In the genomic region with DNA sequence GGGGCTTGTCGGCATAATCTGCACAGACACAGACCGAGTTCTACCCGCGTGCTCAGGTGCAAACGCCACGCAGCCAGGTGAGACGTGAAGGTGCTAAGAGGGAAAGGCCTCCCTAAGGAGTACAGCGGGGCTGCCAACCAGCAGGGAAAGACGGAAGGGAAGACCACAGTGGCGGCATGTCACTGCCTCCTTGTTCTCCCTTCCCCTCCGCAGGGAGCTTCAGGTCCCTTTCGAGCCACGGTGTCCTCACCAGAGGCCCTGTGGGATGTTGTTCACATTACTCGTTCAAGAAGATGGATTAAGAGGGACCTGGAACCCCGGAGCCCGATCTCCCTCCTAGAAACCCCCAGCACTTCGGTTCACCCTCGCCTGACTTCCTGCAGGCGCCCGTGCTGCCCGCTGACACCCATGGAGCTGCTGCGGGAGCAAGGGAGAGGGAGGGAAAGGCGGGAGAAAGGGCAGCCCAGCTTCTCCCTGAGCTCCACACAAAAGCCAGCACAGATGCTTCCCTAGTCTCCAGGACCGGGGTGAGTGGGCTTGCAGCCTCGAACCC, we compare ENCODE assay signal across 1 cellular context.
TF ChIP-seq lines count a peak whose summit lies in the region.

No MANE protein-coding gene starts in this region.

TF ChIP-seq in GM12878, 131 proteins besides CTCF, POLR2A, EP300 and RAD21:
- no peak for TF ChIP-seq ZNF274 (IDR thresholded peaks at IDR 0.05; ENCODE audit: insufficient read depth, insufficient read length)
- TF ChIP-seq BACH1 (IDR thresholded peaks at IDR 0.05; ENCODE audit: borderline replicate concordance), result no peak
- TF ChIP-seq TARDBP (IDR thresholded peaks at IDR 0.05; ENCODE audit: borderline replicate concordance), result no peak
- no peak for TF ChIP-seq NFIC (IDR thresholded peaks at IDR 0.05; ENCODE audit: low read depth, low read length)
- no peak for TF ChIP-seq ZNF217 (IDR thresholded peaks at IDR 0.05)
- no peak for TF ChIP-seq RUNX3 (IDR thresholded peaks at IDR 0.05; ENCODE audit: low read length)
- TF ChIP-seq, protein P1, sequence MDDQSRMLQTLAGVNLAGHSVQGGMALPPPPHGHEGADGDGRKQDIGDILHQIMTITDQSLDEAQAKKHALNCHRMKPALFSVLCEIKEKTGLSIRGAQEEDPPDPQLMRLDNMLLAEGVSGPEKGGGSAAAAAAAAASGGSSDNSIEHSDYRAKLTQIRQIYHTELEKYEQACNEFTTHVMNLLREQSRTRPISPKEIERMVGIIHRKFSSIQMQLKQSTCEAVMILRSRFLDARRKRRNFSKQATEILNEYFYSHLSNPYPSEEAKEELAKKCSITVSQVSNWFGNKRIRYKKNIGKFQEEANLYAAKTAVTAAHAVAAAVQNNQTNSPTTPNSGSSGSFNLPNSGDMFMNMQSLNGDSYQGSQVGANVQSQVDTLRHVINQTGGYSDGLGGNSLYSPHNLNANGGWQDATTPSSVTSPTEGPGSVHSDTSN (IDR thresholded peaks at IDR 0.05; ENCODE audit: insufficient replicate concordance, low read depth, low read length), result no peak
- TF ChIP-seq ZNF207 (IDR thresholded peaks at IDR 0.05; ENCODE audit: borderline replicate concordance), result no peak
- TF ChIP-seq FOXM1 (IDR thresholded peaks at IDR 0.05; ENCODE audit: low read depth, low read length), result no peak
- no peak for TF ChIP-seq BRCA1 (IDR thresholded peaks at IDR 0.05; ENCODE audit: low read depth, low read length)
- TF ChIP-seq STAT1 (conservative IDR thresholded peaks at IDR 0.05), result no peak
- no peak for TF ChIP-seq TCF12 (IDR thresholded peaks at IDR 0.05; ENCODE audit: low read depth, low read length)
- TF ChIP-seq, protein P2, sequence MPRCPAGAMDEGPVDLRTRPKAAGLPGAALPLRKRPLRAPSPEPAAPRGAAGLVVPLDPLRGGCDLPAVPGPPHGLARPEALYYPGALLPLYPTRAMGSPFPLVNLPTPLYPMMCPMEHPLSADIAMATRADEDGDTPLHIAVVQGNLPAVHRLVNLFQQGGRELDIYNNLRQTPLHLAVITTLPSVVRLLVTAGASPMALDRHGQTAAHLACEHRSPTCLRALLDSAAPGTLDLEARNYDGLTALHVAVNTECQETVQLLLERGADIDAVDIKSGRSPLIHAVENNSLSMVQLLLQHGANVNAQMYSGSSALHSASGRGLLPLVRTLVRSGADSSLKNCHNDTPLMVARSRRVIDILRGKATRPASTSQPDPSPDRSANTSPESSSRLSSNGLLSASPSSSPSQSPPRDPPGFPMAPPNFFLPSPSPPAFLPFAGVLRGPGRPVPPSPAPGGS (IDR thresholded peaks at IDR 0.05; ENCODE audit: borderline replicate concordance, insufficient read depth, low read depth, low read length, poor library complexity, severe bottlenecking), result no peak
- TF ChIP-seq, protein P3, sequence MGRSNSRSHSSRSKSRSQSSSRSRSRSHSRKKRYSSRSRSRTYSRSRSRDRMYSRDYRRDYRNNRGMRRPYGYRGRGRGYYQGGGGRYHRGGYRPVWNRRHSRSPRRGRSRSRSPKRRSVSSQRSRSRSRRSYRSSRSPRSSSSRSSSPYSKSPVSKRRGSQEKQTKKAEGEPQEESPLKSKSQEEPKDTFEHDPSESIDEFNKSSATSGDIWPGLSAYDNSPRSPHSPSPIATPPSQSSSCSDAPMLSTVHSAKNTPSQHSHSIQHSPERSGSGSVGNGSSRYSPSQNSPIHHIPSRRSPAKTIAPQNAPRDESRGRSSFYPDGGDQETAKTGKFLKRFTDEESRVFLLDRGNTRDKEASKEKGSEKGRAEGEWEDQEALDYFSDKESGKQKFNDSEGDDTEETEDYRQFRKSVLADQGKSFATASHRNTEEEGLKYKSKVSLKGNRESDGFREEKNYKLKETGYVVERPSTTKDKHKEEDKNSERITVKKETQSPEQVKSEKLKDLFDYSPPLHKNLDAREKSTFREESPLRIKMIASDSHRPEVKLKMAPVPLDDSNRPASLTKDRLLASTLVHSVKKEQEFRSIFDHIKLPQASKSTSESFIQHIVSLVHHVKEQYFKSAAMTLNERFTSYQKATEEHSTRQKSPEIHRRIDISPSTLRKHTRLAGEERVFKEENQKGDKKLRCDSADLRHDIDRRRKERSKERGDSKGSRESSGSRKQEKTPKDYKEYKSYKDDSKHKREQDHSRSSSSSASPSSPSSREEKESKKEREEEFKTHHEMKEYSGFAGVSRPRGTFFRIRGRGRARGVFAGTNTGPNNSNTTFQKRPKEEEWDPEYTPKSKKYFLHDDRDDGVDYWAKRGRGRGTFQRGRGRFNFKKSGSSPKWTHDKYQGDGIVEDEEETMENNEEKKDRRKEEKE (IDR thresholded peaks at IDR 0.05), result no peak
- TF ChIP-seq, protein P4, sequence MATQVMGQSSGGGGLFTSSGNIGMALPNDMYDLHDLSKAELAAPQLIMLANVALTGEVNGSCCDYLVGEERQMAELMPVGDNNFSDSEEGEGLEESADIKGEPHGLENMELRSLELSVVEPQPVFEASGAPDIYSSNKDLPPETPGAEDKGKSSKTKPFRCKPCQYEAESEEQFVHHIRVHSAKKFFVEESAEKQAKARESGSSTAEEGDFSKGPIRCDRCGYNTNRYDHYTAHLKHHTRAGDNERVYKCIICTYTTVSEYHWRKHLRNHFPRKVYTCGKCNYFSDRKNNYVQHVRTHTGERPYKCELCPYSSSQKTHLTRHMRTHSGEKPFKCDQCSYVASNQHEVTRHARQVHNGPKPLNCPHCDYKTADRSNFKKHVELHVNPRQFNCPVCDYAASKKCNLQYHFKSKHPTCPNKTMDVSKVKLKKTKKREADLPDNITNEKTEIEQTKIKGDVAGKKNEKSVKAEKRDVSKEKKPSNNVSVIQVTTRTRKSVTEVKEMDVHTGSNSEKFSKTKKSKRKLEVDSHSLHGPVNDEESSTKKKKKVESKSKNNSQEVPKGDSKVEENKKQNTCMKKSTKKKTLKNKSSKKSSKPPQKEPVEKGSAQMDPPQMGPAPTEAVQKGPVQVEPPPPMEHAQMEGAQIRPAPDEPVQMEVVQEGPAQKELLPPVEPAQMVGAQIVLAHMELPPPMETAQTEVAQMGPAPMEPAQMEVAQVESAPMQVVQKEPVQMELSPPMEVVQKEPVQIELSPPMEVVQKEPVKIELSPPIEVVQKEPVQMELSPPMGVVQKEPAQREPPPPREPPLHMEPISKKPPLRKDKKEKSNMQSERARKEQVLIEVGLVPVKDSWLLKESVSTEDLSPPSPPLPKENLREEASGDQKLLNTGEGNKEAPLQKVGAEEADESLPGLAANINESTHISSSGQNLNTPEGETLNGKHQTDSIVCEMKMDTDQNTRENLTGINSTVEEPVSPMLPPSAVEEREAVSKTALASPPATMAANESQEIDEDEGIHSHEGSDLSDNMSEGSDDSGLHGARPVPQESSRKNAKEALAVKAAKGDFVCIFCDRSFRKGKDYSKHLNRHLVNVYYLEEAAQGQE (IDR thresholded peaks at IDR 0.05; ENCODE audit: low read depth, low read length), result no peak
- no peak for TF ChIP-seq WRNIP1 (IDR thresholded peaks at IDR 0.05; ENCODE audit: borderline replicate concordance, low read depth, low read length)
- TF ChIP-seq LARP7 (IDR thresholded peaks at IDR 0.05), result no peak
